8 cellular contexts compared by ENCODE assay signal in the genomic region with DNA sequence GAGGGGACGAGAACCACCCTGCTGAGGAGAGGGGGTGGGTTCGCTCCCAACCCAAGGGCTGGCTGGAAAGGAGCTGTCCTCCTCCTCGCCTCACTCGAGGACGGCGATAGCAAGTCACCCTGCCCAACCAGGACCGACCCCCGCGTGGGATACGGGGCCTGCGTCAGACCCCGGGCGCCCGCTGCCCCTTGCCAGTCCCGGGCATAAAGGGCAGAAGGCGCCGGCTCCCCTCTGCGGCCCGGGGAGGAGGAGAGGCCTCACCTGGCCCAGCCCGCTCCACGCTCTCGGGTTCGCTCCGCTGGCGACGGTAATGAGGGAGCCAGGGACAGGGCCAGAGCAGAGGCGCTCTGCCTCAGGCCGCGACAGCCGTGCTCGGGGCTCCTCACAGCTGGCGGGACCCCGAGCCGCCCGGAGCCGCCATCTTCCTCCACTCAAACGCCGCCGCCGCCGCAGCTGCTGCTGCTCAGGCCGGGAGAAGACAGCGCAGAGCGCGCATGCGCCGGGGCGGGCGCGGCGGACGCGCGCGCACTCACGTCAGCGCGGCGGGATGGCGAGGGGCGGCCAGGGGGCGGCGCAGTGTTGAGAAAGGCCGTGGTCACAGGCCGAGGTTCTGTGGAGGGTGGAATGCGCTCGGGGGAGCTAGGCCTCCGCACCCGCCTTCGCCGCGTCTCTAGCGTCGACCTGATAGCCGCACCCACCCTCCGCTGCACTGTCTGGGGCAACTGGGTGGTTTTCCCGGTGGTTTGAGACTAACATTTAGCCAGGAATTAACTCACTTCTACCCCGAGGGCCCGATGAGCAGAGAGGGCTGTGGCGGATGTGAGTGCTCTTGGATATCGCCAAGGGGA. TPM values are rescaled to one million over a fixed set of nuclear protein-coding genes. Genes with fewer than 3 reads are reported as not detected.
A peak's percentile ranks its signal among the peaks of the same experiment; 100 is the strongest.
DNase-seq lines count a peak whose midpoint lies in the region; ATAC-seq and TF ChIP-seq lines count a peak whose summit lies in the region.

Gene FBXO42 (minus strand): TSS at position 487 of the 848 bp plus-strand sequence. CDS start 37,062 bp downstream, outside the sequence.

- H3K4me1 ChIP-seq in spleen = peaks cover 23 to 58% (median 42%) of the 10 kb centered on the region in 6 donors

- in situ Hi-C loops in GM18951 (cut with MboI; ENCODE audit: low sequenced_read_pairs, unreplicated experiment) = loop anchor here (25.0 kb wide), 1 partner anchor 265 kb away; no protein-coding TSS in a partner anchor

- peak; percentile 96 for DNase-seq in AG08396 (ENCODE audit: low spot score)
- DNase-seq in NCI-H2227 treated with DMSO at 0.1 percent for 48 hours (lab: John Stamatoyannopoulos, UW) = peak; percentile 92
- peak; percentile 90 to 95 for DNase-seq in cardiac fibroblast (ENCODE audit: low read depth in 2 of 2)
- DNase-seq in immature natural killer cell = peak; percentile 95 to 97 (median 96)
- peak; percentile 97 for DNase-seq in spleen

- H3K27ac ChIP-seq in spleen = peak within 1 kb of the TSS; percentile 83 to 98 (median 93)

- no peaks in the 10 kb centered on the region for H3K27me3 ChIP-seq in spleen (replicated peaks in 1 of 7)

- peaks cover 34 to 36% of the 10 kb centered on the region in 2 donors for H3K4me1 Mint-ChIP-seq in immature natural killer cell

- TF ChIP-seq CTCF in WI38 (IDR thresholded peaks at IDR 0.05; ENCODE audit: low read depth, low read length) = no peak
- TF ChIP-seq CTCF in cardiac fibroblast (IDR thresholded peaks at IDR 0.05; ENCODE audit: low read depth, low read length) = no peak
- peak in 9 of 11 experiments; percentile 25 to 79 (median 63) for TF ChIP-seq CTCF in spleen (IDR thresholded peaks at IDR 0.05 in 8 of 11, conservative IDR thresholded peaks at IDR 0.05 in 3 of 11)

- H3K9me3 Mint-ChIP-seq in immature natural killer cell = no peaks in the 10 kb centered on the region

- WGBS in spleen, 5 donors = 0 to 2% (median 1%) methylated on average over 33 to 81 of the region's 81 CpGs

- peak within 1 kb of the TSS; percentile 77 to 95 (median 91) for H3K4me3 Mint-ChIP-seq in immature natural killer cell

- H3K9me3 ChIP-seq in spleen = no peaks in the 10 kb centered on the region

- H3K4me3 ChIP-seq in WI38 (ENCODE audit: low read depth, low read length) (peak within 1 kb of the TSS; percentile 97), cardiac fibroblast (replicated peaks in 1 of 2; ENCODE audit: low read depth in 2 of 2, low read length in 2 of 2) (peak within 1 kb of the TSS; percentile 94 to 95), spleen (peak within 1 kb of the TSS; percentile 75 to 95 (median 80))

- H3K27ac Mint-ChIP-seq in immature natural killer cell = peak within 1 kb of the TSS; percentile 93 to 97 (median 94)

- TF ChIP-seq POLR2A in GM18951 (IDR thresholded peaks at IDR 0.05; ENCODE audit: extremely low read depth, insufficient read depth, insufficient read length) = peak; percentile 93
- peak in 2 of 3 donors; percentile 10 to 79 for TF ChIP-seq POLR2A in spleen (IDR thresholded peaks at IDR 0.05)

- no peaks in the 10 kb centered on the region for H3K36me3 Mint-ChIP-seq in immature natural killer cell

- peaks cover 0 to 5% (median 0%) of the 10 kb centered on the region in 6 donors for H3K36me3 ChIP-seq in spleen

- ATAC-seq in HG03175 (IDR thresholded peaks at IDR 0.05; ENCODE audit: unreplicated experiment) = peak; percentile 92

- intact Hi-C loops in spleen (cut with DNase I; ENCODE audit: low total_unique reads) = loop anchor here (10.0 kb wide), 1 partner anchor 107 kb away; no protein-coding TSS in a partner anchor

- peaks cover 0 to 9% (median 7%) of the 10 kb centered on the region in 3 donors for H3K27me3 Mint-ChIP-seq in immature natural killer cell (ENCODE audit: low read depth in 3 of 3)

RNA-seq across cellular contexts. Expression of gene FBXO42, which starts in this region (rescaled TPM):
- polyA plus RNA-seq in immature natural killer cell (10 to 100 TPM; 12.2 to 26.2 (median 24.7) TPM), spleen (10 to 100 TPM in 1 of 3 donors, 1 to 10 TPM in 2; 8.6 to 12.4 (median 9.9) TPM)
- total RNA-seq in spleen = 10 to 100 TPM; 18.7 to 30.2 (median 23.7) TPM

Comparison
In these comparisons a context has a peak if more than half of its experiments do, and no peak if none do; other contexts are left out.
1. Peak in every context shown above with its lines: DNase-seq, ATAC-seq, H3K4me3 ChIP-seq and H3K27ac ChIP-seq.
2. CTCF ChIP-seq: peak in spleen (9 of 11); none in WI38 (single experiment) and cardiac fibroblast (single experiment).